ENCODE assay signal across 1 cellular context in genomic region chr16:90019201-90019542, GRCh38.
TF ChIP-seq lines count a peak whose summit lies in the region.

Gene DBNDD1 (minus strand): TSS chr16:90019456. CDS start chr16:90019341, 115 bp downstream.

TF ChIP-seq in endothelial cell of umbilical vein, 7 proteins besides CTCF, POLR2A, EP300 and RAD21:
- TF ChIP-seq JUN (IDR thresholded peaks at IDR 0.05; ENCODE audit: borderline replicate concordance, insufficient read depth, insufficient read length, low read depth), result no peak
- TF ChIP-seq POLR2AphosphoS5 (IDR thresholded peaks at IDR 0.05; ENCODE audit: insufficient read depth, low read depth, low read length), result no peak
- TF ChIP-seq MYC (IDR thresholded peaks at IDR 0.05; ENCODE audit: low read depth, low read length), result no peak
- TF ChIP-seq GATA2 (IDR thresholded peaks at IDR 0.05; ENCODE audit: insufficient read depth, insufficient read length, low read depth, low read length), result no peak
- TF ChIP-seq FOS (IDR thresholded peaks at IDR 0.05; ENCODE audit: borderline replicate concordance, insufficient read depth, low read length), result no peak
- TF ChIP-seq EZH2 (IDR thresholded peaks at IDR 0.05; ENCODE audit: borderline replicate concordance, low read depth, low read length, severe bottlenecking), result no peak
- TF ChIP-seq MAX (IDR thresholded peaks at IDR 0.05; ENCODE audit: insufficient read depth, insufficient read length), result no peak
